ENCODE assay signal across 1 cellular context in the genomic region with DNA sequence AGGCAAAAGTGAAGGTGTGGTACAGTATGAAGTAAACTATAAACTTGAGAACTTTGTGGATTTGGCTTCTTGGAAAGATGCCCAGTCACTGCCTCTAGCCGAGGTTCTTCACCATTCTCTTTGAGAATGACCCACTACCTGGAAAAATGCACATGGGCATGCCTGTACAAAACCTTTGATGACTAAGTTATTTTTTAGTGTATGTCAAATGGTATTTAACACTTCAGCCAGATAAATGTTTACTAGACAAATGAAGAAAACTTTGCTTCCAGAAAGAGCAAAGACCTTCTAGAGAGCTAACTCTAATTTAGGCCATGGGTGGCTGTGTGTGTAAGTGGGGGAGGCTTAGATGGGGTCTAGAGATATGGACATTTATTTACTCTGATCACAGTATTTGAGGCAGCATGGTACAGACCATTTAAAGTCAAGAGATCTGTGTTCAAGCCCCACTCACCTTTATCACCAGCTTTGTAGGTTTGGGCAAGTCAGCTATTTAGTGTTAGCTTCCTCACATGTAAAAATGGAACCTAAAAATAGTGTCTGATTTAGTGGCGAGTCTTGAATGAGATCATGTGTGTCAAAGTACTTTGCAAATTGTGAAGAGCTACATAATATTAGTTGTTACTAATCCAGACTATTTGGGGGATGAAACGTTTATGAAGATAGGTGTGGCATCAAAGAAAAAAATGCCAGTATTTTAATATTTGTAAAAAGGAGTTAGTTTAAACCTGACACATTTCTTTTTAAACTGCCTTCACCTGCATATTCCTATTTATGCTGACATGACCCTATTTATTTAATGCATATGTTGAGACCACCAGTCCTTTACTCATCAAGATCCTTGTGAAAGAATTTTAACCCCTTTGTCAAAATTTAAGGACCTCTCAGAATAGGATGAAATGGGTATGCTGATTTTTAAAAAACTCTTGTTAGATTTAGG.
A peak's percentile ranks its signal among the peaks of the same experiment; 100 is the strongest.
TF ChIP-seq lines count a peak whose summit lies in the region.

No MANE protein-coding gene starts in this region.

TF ChIP-seq in K562, 482 proteins besides CTCF, POLR2A, EP300 and RAD21 (continued from another document and continues in another):
- TF ChIP-seq, protein P1, sequence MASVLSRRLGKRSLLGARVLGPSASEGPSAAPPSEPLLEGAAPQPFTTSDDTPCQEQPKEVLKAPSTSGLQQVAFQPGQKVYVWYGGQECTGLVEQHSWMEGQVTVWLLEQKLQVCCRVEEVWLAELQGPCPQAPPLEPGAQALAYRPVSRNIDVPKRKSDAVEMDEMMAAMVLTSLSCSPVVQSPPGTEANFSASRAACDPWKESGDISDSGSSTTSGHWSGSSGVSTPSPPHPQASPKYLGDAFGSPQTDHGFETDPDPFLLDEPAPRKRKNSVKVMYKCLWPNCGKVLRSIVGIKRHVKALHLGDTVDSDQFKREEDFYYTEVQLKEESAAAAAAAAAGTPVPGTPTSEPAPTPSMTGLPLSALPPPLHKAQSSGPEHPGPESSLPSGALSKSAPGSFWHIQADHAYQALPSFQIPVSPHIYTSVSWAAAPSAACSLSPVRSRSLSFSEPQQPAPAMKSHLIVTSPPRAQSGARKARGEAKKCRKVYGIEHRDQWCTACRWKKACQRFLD (CRISPR knock-in tag; IDR thresholded peaks at IDR 0.05) = no peak
- TF ChIP-seq ATF7 (IDR thresholded peaks at IDR 0.05) (peak; percentile 35; the same call in 1 of the 2 replicates), FOS (IDR thresholded peaks at IDR 0.05; ENCODE audit: extremely low read depth, insufficient read length) (no peak), ETS2 (tag; IDR thresholded peaks at IDR 0.05; ENCODE audit: borderline replicate concordance, poor library complexity, severe bottlenecking) (no peak), POLR2AphosphoS5 (IDR thresholded peaks at IDR 0.05; ENCODE audit: control insufficient read depth, insufficient read depth, low read depth, low read length) (no peak), DNMT1 (IDR thresholded peaks at IDR 0.05) (no peak), POLR3G (IDR thresholded peaks at IDR 0.05; ENCODE audit: extremely low read depth, insufficient read length, insufficient replicate concordance) (no peak), KAT7 (CRISPR knock-in tag; IDR thresholded peaks at IDR 0.05; ENCODE audit: borderline replicate concordance) (no peak), SMAD1 (IDR thresholded peaks at IDR 0.05; ENCODE audit: low read depth, low read length, partially characterized antibody) (no peak), MCM3 (IDR thresholded peaks at IDR 0.05) (no peak), SMARCC2 (IDR thresholded peaks at IDR 0.05; ENCODE audit: low read depth) (peak; percentile 52), TRIM28 (IDR thresholded peaks at IDR 0.05) (no peak), STAT5A (IDR thresholded peaks at IDR 0.05; ENCODE audit: borderline replicate concordance, low read length) (no peak), FOXK1 (CRISPR knock-in tag; IDR thresholded peaks at IDR 0.05; ENCODE audit: borderline replicate concordance) (no peak), ESRRB (CRISPR knock-in tag; IDR thresholded peaks at IDR 0.05; ENCODE audit: borderline replicate concordance) (no peak), PTBP1 (IDR thresholded peaks at IDR 0.05; ENCODE audit: low read depth, low read length) (no peak), NCOA1 (IDR thresholded peaks at IDR 0.05; ENCODE audit: low read depth) (no peak), FOXJ2 (tag; IDR thresholded peaks at IDR 0.05) (peak; percentile 64; the same call in 1 of the 2 replicates), NCOA4 (IDR thresholded peaks at IDR 0.05; ENCODE audit: partially characterized antibody) (no peak), SREBF2 (CRISPR knock-in tag; IDR thresholded peaks at IDR 0.05) (no peak)
- TF ChIP-seq, protein P2, sequence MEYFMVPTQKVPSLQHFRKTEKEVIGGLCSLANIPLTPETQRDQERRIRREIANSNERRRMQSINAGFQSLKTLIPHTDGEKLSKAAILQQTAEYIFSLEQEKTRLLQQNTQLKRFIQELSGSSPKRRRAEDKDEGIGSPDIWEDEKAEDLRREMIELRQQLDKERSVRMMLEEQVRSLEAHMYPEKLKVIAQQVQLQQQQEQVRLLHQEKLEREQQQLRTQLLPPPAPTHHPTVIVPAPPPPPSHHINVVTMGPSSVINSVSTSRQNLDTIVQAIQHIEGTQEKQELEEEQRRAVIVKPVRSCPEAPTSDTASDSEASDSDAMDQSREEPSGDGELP (CRISPR knock-in tag; IDR thresholded peaks at IDR 0.05; ENCODE audit: borderline replicate concordance) = no peak
- TF ChIP-seq, protein P3, sequence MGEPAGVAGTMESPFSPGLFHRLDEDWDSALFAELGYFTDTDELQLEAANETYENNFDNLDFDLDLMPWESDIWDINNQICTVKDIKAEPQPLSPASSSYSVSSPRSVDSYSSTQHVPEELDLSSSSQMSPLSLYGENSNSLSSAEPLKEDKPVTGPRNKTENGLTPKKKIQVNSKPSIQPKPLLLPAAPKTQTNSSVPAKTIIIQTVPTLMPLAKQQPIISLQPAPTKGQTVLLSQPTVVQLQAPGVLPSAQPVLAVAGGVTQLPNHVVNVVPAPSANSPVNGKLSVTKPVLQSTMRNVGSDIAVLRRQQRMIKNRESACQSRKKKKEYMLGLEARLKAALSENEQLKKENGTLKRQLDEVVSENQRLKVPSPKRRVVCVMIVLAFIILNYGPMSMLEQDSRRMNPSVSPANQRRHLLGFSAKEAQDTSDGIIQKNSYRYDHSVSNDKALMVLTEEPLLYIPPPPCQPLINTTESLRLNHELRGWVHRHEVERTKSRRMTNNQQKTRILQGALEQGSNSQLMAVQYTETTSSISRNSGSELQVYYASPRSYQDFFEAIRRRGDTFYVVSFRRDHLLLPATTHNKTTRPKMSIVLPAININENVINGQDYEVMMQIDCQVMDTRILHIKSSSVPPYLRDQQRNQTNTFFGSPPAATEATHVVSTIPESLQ (CRISPR knock-in tag; IDR thresholded peaks at IDR 0.05) = no peak
- TF ChIP-seq, protein P4, sequence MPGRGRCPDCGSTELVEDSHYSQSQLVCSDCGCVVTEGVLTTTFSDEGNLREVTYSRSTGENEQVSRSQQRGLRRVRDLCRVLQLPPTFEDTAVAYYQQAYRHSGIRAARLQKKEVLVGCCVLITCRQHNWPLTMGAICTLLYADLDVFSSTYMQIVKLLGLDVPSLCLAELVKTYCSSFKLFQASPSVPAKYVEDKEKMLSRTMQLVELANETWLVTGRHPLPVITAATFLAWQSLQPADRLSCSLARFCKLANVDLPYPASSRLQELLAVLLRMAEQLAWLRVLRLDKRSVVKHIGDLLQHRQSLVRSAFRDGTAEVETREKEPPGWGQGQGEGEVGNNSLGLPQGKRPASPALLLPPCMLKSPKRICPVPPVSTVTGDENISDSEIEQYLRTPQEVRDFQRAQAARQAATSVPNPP (IDR thresholded peaks at IDR 0.05; ENCODE audit: borderline replicate concordance, insufficient read depth, insufficient read length) = no peak
- TF ChIP-seq, protein P5, sequence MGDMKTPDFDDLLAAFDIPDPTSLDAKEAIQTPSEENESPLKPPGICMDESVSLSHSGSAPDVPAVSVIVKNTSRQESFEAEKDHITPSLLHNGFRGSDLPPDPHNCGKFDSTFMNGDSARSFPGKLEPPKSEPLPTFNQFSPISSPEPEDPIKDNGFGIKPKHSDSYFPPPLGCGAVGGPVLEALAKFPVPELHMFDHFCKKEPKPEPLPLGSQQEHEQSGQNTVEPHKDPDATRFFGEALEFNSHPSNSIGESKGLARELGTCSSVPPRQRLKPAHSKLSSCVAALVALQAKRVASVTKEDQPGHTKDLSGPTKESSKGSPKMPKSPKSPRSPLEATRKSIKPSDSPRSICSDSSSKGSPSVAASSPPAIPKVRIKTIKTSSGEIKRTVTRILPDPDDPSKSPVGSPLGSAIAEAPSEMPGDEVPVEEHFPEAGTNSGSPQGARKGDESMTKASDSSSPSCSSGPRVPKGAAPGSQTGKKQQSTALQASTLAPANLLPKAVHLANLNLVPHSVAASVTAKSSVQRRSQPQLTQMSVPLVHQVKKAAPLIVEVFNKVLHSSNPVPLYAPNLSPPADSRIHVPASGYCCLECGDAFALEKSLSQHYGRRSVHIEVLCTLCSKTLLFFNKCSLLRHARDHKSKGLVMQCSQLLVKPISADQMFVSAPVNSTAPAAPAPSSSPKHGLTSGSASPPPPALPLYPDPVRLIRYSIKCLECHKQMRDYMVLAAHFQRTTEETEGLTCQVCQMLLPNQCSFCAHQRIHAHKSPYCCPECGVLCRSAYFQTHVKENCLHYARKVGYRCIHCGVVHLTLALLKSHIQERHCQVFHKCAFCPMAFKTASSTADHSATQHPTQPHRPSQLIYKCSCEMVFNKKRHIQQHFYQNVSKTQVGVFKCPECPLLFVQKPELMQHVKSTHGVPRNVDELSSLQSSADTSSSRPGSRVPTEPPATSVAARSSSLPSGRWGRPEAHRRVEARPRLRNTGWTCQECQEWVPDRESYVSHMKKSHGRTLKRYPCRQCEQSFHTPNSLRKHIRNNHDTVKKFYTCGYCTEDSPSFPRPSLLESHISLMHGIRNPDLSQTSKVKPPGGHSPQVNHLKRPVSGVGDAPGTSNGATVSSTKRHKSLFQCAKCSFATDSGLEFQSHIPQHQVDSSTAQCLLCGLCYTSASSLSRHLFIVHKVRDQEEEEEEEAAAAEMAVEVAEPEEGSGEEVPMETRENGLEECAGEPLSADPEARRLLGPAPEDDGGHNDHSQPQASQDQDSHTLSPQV (IDR thresholded peaks at IDR 0.05) = peak; percentile 73; the same call in 1 of the 2 replicates
- TF ChIP-seq, protein P6, sequence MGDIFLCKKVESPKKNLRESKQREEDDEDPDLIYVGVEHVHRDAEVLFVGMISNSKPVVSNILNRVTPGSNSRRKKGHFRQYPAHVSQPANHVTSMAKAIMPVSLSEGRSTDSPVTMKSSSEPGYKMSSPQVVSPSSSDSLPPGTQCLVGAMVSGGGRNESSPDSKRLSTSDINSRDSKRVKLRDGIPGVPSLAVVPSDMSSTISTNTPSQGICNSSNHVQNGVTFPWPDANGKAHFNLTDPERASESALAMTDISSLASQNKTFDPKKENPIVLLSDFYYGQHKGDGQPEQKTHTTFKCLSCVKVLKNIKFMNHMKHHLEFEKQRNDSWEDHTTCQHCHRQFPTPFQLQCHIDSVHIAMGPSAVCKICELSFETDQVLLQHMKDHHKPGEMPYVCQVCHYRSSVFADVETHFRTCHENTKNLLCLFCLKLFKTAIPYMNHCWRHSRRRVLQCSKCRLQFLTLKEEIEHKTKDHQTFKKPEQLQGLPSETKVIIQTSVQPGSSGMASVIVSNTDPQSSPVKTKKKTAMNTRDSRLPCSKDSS (IDR thresholded peaks at IDR 0.05; ENCODE audit: low read depth, partially characterized antibody) = no peak
- TF ChIP-seq, protein P7, sequence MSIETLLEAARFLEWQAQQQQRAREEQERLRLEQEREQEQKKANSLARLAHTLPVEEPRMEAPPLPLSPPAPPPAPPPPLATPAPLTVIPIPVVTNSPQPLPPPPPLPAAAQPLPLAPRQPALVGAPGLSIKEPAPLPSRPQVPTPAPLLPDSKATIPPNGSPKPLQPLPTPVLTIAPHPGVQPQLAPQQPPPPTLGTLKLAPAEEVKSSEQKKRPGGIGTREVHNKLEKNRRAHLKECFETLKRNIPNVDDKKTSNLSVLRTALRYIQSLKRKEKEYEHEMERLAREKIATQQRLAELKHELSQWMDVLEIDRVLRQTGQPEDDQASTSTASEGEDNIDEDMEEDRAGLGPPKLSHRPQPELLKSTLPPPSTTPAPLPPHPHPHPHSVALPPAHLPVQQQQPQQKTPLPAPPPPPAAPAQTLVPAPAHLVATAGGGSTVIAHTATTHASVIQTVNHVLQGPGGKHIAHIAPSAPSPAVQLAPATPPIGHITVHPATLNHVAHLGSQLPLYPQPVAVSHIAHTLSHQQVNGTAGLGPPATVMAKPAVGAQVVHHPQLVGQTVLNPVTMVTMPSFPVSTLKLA (conservative IDR thresholded peaks at IDR 0.05) = peak; percentile 41 to 66; a peak in 3 of 4 replicates
- TF ChIP-seq, protein P8, sequence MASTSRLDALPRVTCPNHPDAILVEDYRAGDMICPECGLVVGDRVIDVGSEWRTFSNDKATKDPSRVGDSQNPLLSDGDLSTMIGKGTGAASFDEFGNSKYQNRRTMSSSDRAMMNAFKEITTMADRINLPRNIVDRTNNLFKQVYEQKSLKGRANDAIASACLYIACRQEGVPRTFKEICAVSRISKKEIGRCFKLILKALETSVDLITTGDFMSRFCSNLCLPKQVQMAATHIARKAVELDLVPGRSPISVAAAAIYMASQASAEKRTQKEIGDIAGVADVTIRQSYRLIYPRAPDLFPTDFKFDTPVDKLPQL (IDR thresholded peaks at IDR 0.05; ENCODE audit: extremely low read depth, insufficient read length) = no peak
- TF ChIP-seq, protein P9, sequence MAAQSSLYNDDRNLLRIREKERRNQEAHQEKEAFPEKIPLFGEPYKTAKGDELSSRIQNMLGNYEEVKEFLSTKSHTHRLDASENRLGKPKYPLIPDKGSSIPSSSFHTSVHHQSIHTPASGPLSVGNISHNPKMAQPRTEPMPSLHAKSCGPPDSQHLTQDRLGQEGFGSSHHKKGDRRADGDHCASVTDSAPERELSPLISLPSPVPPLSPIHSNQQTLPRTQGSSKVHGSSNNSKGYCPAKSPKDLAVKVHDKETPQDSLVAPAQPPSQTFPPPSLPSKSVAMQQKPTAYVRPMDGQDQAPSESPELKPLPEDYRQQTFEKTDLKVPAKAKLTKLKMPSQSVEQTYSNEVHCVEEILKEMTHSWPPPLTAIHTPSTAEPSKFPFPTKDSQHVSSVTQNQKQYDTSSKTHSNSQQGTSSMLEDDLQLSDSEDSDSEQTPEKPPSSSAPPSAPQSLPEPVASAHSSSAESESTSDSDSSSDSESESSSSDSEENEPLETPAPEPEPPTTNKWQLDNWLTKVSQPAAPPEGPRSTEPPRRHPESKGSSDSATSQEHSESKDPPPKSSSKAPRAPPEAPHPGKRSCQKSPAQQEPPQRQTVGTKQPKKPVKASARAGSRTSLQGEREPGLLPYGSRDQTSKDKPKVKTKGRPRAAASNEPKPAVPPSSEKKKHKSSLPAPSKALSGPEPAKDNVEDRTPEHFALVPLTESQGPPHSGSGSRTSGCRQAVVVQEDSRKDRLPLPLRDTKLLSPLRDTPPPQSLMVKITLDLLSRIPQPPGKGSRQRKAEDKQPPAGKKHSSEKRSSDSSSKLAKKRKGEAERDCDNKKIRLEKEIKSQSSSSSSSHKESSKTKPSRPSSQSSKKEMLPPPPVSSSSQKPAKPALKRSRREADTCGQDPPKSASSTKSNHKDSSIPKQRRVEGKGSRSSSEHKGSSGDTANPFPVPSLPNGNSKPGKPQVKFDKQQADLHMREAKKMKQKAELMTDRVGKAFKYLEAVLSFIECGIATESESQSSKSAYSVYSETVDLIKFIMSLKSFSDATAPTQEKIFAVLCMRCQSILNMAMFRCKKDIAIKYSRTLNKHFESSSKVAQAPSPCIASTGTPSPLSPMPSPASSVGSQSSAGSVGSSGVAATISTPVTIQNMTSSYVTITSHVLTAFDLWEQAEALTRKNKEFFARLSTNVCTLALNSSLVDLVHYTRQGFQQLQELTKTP (IDR thresholded peaks at IDR 0.05; ENCODE audit: low read depth in 1 of 2, partially characterized antibody in 2 of 2) = no peak
- TF ChIP-seq, protein P10, sequence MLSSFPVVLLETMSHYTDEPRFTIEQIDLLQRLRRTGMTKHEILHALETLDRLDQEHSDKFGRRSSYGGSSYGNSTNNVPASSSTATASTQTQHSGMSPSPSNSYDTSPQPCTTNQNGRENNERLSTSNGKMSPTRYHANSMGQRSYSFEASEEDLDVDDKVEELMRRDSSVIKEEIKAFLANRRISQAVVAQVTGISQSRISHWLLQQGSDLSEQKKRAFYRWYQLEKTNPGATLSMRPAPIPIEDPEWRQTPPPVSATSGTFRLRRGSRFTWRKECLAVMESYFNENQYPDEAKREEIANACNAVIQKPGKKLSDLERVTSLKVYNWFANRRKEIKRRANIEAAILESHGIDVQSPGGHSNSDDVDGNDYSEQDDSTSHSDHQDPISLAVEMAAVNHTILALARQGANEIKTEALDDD (IDR thresholded peaks at IDR 0.05) = no peak
- TF ChIP-seq, protein P11, sequence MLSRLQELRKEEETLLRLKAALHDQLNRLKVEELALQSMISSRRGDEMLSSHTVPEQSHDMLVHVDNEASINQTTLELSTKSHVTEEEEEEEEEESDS (CRISPR knock-in tag; IDR thresholded peaks at IDR 0.05) = no peak
